Comparison of ENCODE assay signal across 10 cellular contexts in genomic region chr16:85523602-85524364, GRCh38.
A peak's percentile ranks its signal among the peaks of the same experiment; 100 is the strongest.
DNase-seq lines count a peak whose midpoint lies in the region; ATAC-seq and TF ChIP-seq lines count a peak whose summit lies in the region.
"Had no signal": no experiment of that assay in that cellular context is flagged by ENCODE, and none has a peak within 500 bp of the region (broad histone marks: within the 10 kb centered on the region; RNA-seq: fewer than 3 reads in every experiment).

No MANE protein-coding gene starts in this region.

- no peak overlapping the region for H3K4me3 Mint-ChIP-seq in brain
- H3K4me3 Mint-ChIP-seq in effector memory CD8-positive, alpha-beta T cell, result no peak overlapping the region
- H3K4me3 Mint-ChIP-seq: activated naive CD4-positive, alpha-beta T cell treated with anti-CD3 and anti-CD28 coated beads, Interleukin-2, amount 50 U/mL, for 24 hours had no signal

- H3K4me1 ChIP-seq in lower lobe of right lung (peaks cover 43% of the 10 kb centered on the region), Peyer's patch (peaks cover 0 to 20% (median 0%) of the 10 kb centered on the region in 4 donors)

- H3K9me3 ChIP-seq in lower lobe of right lung (no peaks in the 10 kb centered on the region), Peyer's patch (no peaks in the 10 kb centered on the region)

- DNase-seq in COLO668 (lab: John Stamatoyannopoulos, UW; ENCODE audit: unreplicated experiment) (peak; percentile 85), NB4 (ENCODE audit: low read depth) (peak; percentile 44), lower lobe of right lung (peak; percentile 82), Peyer's patch (no peak), head of caudate nucleus (no peak)
- no peak for DNase-seq in effector memory CD8-positive, alpha-beta T cell
- DNase-seq: kidney glomerular epithelial cell had no signal

- H3K27ac Mint-ChIP-seq in brain, result peak overlapping the region in 4 of 5 experiments; percentile 63 to 90 (median 88)
- H3K27ac Mint-ChIP-seq in effector memory CD8-positive, alpha-beta T cell, result no peak overlapping the region
- H3K27ac Mint-ChIP-seq: activated naive CD4-positive, alpha-beta T cell treated with anti-CD3 and anti-CD28 coated beads, Interleukin-2, amount 50 U/mL, for 24 hours had no signal

- no peak for TF ChIP-seq POLR2A in NB4 (IDR thresholded peaks at IDR 0.05; ENCODE audit: extremely low read depth, insufficient read length)
- TF ChIP-seq POLR2A in Peyer's patch (IDR thresholded peaks at IDR 0.05), result no peak

- peaks cover 10% of the 10 kb centered on the region for H3K36me3 Mint-ChIP-seq in brain
- peaks cover 20% of the 10 kb centered on the region for H3K36me3 Mint-ChIP-seq in effector memory CD8-positive, alpha-beta T cell (ENCODE audit: insufficient read depth)
- H3K36me3 Mint-ChIP-seq: activated naive CD4-positive, alpha-beta T cell treated with anti-CD3 and anti-CD28 coated beads, Interleukin-2, amount 50 U/mL, for 24 hours had no signal

- ATAC-seq in lower lobe of right lung (peak; percentile 65 to 79), GM21576 (IDR thresholded peaks at IDR 0.05; ENCODE audit: unreplicated experiment) (no peak)
- no peak for ATAC-seq in effector memory CD8-positive, alpha-beta T cell (replicated peaks)

- no peaks in the 10 kb centered on the region for H3K36me3 ChIP-seq in lower lobe of right lung
- no peaks in the 10 kb centered on the region for H3K36me3 ChIP-seq in Peyer's patch

- H3K27ac ChIP-seq in lower lobe of right lung (peak overlapping the region; percentile 44), Peyer's patch (peak overlapping the region in 1 of 4 donors; percentile 62)

- peaks cover 5% of the 10 kb centered on the region for H3K27me3 Mint-ChIP-seq in brain
- H3K27me3 Mint-ChIP-seq in effector memory CD8-positive, alpha-beta T cell, result peaks cover 0 to 19% of the 10 kb centered on the region in 2 donors
- H3K27me3 Mint-ChIP-seq: activated naive CD4-positive, alpha-beta T cell treated with anti-CD3 and anti-CD28 coated beads, Interleukin-2, amount 50 U/mL, for 24 hours had no signal

- H3K9me3 Mint-ChIP-seq in brain, result peaks cover 0 to 4% (median 2%) of the 10 kb centered on the region in 5 experiments
- peaks cover 6 to 9% of the 10 kb centered on the region in 2 donors for H3K9me3 Mint-ChIP-seq in effector memory CD8-positive, alpha-beta T cell
- H3K9me3 Mint-ChIP-seq: activated naive CD4-positive, alpha-beta T cell treated with anti-CD3 and anti-CD28 coated beads, Interleukin-2, amount 50 U/mL, for 24 hours had no signal

- intact Hi-C loops in lower lobe of right lung (cut with DNase I) (no loop called here), head of caudate nucleus (cut with DNase I) (no loop called here)

- H3K27me3 ChIP-seq in lower lobe of right lung (ENCODE audit: low read depth) (no peaks in the 10 kb centered on the region), Peyer's patch (no peaks in the 10 kb centered on the region)

- TF ChIP-seq CTCF in NB4 (IDR thresholded peaks at IDR 0.05; ENCODE audit: low read depth, low read length) (no peak), brain (conservative IDR thresholded peaks at IDR 0.05) (no peak), lower lobe of right lung (IDR thresholded peaks at IDR 0.05) (no peak), Peyer's patch (IDR thresholded peaks at IDR 0.05) (no peak)

- no peak overlapping the region for H3K4me3 ChIP-seq in NB4 (ENCODE audit: low read depth, low read length)
- H3K4me3 ChIP-seq in lower lobe of right lung, result no peak overlapping the region
- H3K4me3 ChIP-seq in Peyer's patch, result no peak overlapping the region

- H3K4me1 Mint-ChIP-seq in brain, result peaks cover 86% of the 10 kb centered on the region
- peaks cover 5 to 14% of the 10 kb centered on the region in 2 donors for H3K4me1 Mint-ChIP-seq in effector memory CD8-positive, alpha-beta T cell (ENCODE audit: low read depth in 2 of 2)
- H3K4me1 Mint-ChIP-seq: activated naive CD4-positive, alpha-beta T cell treated with anti-CD3 and anti-CD28 coated beads, Interleukin-2, amount 50 U/mL, for 24 hours had no signal

Comparison
In these comparisons a context has a peak if more than half of its experiments do, and no peak if none do; other contexts are left out.
1. DNase-seq: peak in COLO668 (single experiment), NB4 (single experiment) and lower lobe of right lung (single experiment); none in effector memory CD8-positive, alpha-beta T cell (0 of 3), Peyer's patch (0 of 3) and head of caudate nucleus (0 of 42).
2. H3K27ac Mint-ChIP-seq: peak in brain (4 of 5); none in effector memory CD8-positive, alpha-beta T cell (0 of 2).
3. ATAC-seq: peak in lower lobe of right lung (2 of 2); none in effector memory CD8-positive, alpha-beta T cell (single experiment) and GM21576 (single experiment).